In the genomic region with DNA sequence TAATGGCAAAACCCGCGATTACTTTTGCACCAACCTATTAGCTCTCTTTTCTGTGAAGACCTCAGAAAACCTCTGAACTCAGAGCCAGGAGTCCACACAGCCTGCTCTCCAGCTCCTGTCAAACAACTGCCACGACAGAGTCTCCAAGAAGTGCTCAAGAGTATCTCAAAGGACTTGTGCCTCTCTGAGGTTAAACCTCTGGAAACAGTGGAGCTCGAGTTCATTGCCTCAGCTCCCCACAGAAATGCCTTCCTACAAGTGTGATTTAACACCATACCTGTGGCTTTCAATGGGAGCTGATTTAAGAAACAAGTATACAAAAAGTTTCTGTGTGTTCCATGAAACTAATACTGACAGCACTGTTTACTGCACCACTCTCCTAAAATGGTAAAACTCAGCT, we compare ENCODE assay signal across 15 cellular contexts. TPM values are rescaled to one million over a fixed set of nuclear protein-coding genes. Genes with fewer than 3 reads are reported as not detected.
A peak's percentile ranks its signal among the peaks of the same experiment; 100 is the strongest.
DNase-seq lines count a peak whose midpoint lies in the region; ATAC-seq and TF ChIP-seq lines count a peak whose summit lies in the region.
"Had no signal": no experiment of that assay in that cellular context is flagged by ENCODE, and none has a peak within 500 bp of the region (broad histone marks: within the 10 kb centered on the region; RNA-seq: fewer than 3 reads in every experiment).

No MANE protein-coding gene starts in this region.

- H3F3A ChIP-seq in SK-N-SH (replicated peaks; ENCODE audit: insufficient read depth): peaks cover 38% of the 10 kb centered on the region

- H3K4me3 ChIP-seq in SK-N-SH (ENCODE audit: low read depth in 2 of 2, low read length in 1 of 2): no peak overlapping the region
- no peak overlapping the region for H3K4me3 ChIP-seq in astrocyte of the spinal cord (ENCODE audit: low read depth, low read length)
- H3K4me3 ChIP-seq in left lung: no peak overlapping the region
- no peak overlapping the region for H3K4me3 ChIP-seq in stomach
- H3K4me3 ChIP-seq: mucosa of descending colon had no signal

- H3K27ac ChIP-seq in SK-N-SH (ENCODE audit: low read depth in 2 of 2, low read length in 1 of 2) (peak overlapping the region; percentile 60 to 80), left lung (peak overlapping the region; percentile 45 to 73), stomach (peak overlapping the region in 4 of 5 donors; percentile 2 to 91 (median 78))
- H3K27ac ChIP-seq: 22Rv1 had no signal

- H3K9me2 ChIP-seq in SK-N-SH: no peaks in the 10 kb centered on the region

- H2AFZ ChIP-seq in SK-N-SH (ENCODE audit: low read depth): no peak overlapping the region

- peak overlapping the region; percentile 60 for H3K4me2 ChIP-seq in SK-N-SH

- intact Hi-C loops in left lung (cut with DNase I): no loop called here
- intact Hi-C loops in stomach (cut with DNase I; ENCODE audit: low total_unique reads): no loop called here

- H3K36me3 ChIP-seq in SK-N-SH (replicated peaks in 1 of 2; ENCODE audit: control insufficient read depth in 1 of 2, insufficient read depth in 2 of 2, low read length in 1 of 2) (peaks cover 11 to 41% of the 10 kb centered on the region in 2 experiments), left lung (peaks cover 0 to 5% of the 10 kb centered on the region in 2 donors), stomach (peaks cover 0 to 7% (median 2%) of the 10 kb centered on the region in 4 donors)

- TF ChIP-seq CTCF in SK-N-SH (IDR thresholded peaks at IDR 0.05) (no peak), astrocyte of the spinal cord (IDR thresholded peaks at IDR 0.05; ENCODE audit: low read depth, low read length) (no peak), left lung (IDR thresholded peaks at IDR 0.05) (no peak), stomach (IDR thresholded peaks at IDR 0.05) (no peak)

- ATAC-seq in SK-N-SH treated with all-trans-retinoic acid at 6 μM for 48 hours (no peak; the same call in 1 of the 3 replicates), left lung (peak; percentile 71), HG03378 (IDR thresholded peaks at IDR 0.05; ENCODE audit: unreplicated experiment) (no peak)
- ATAC-seq: mucosa of descending colon, PC-3 had no signal

- POLR2A ChIA-PET in SK-N-SH (lab: Yijun Ruan, JAX): interaction anchor here (0.7 kb wide), 1 partner anchor 8 kb away, joined by 3 read pairs; no protein-coding TSS in a partner anchor

- TF ChIP-seq RAD21 in SK-N-SH (IDR thresholded peaks at IDR 0.05; ENCODE audit: low read length): no peak

- H4K20me1 ChIP-seq in SK-N-SH (ENCODE audit: insufficient read depth): peaks cover 100% of the 10 kb centered on the region

- CTCF ChIA-PET in SK-N-SH (lab: Yijun Ruan, JAX): interaction anchor here (0.8 to 2.5 kb wide), 4 partner anchors 10 to 131 kb away, joined by 3 to 6 read pairs (median 4); no protein-coding TSS in a partner anchor

- H3K27me3 ChIP-seq in SK-N-SH (ENCODE audit: insufficient read depth) (no peaks in the 10 kb centered on the region), left lung (no peaks in the 10 kb centered on the region), stomach (no peaks in the 10 kb centered on the region)

- TF ChIP-seq EP300 in SK-N-SH (IDR thresholded peaks at IDR 0.05; ENCODE audit: borderline replicate concordance in 1 of 2, low read depth in 1 of 2, low read length in 1 of 2) (no peak), stomach (IDR thresholded peaks at IDR 0.05) (no peak)

- H3K9ac ChIP-seq in SK-N-SH: no peak overlapping the region; the same call in 1 of the 2 replicates

- WGBS in SK-N-SH (ENCODE audit: low lambda C conversion rate): 89% methylated on average over 4 of the region's 4 CpGs
- WGBS in stomach, 5 donors: 12 to 38% (median 26%) methylated on average over 4 of the region's 4 CpGs

- TF ChIP-seq POLR2A in stomach (IDR thresholded peaks at IDR 0.05): no peak

- H3K9me3 ChIP-seq in SK-N-SH (no peaks in the 10 kb centered on the region), left lung (no peaks in the 10 kb centered on the region), stomach (no peaks in the 10 kb centered on the region)
- H3K9me3 ChIP-seq: mucosa of descending colon had no signal

- H3K79me2 ChIP-seq in SK-N-SH (ENCODE audit: insufficient read depth): peaks cover 100% of the 10 kb centered on the region

- no peak for DNase-seq in SK-N-SH
- peak; percentile 46 for DNase-seq in astrocyte of the spinal cord (ENCODE audit: low read depth, low spot score)
- DNase-seq in left lung: no peak
- no peak for DNase-seq in stomach
- DNase-seq in NCI-H1930 (lab: John Stamatoyannopoulos, UW): no peak
- DNase-seq in epidermal melanocyte (ENCODE audit: insufficient read length, low spot score): no peak
- DNase-seq: DMS53; Kasumi-1; mucosa of descending colon; PC-3; stimulated activated CD4-positive, alpha-beta T cell treated with anti-CD3 and anti-CD28 coated beads, Interleukin-12 subunit alpha, Interleukin-12 subunit beta, amount 100 ng/mL, for 4 hours; T1000 had no signal

- H3K4me1 ChIP-seq in SK-N-SH (ENCODE audit: control insufficient read depth in 1 of 2, insufficient read depth in 2 of 2, low read depth in 1 of 2, low read length in 1 of 2) (peaks cover 63 to 71% of the 10 kb centered on the region in 2 experiments), left lung (peaks cover 34 to 70% of the 10 kb centered on the region in 2 donors), stomach (peaks cover 66 to 100% (median 87%) of the 10 kb centered on the region in 4 donors)

- in situ Hi-C loops in astrocyte of the spinal cord (cut with HindIII; ENCODE audit: low sequenced_read_pairs): no loop called here

TF ChIP-seq in SK-N-SH, 30 proteins besides CTCF, POLR2A, EP300 and RAD21 (continues in another document):
- TF ChIP-seq GABPA (IDR thresholded peaks at IDR 0.05; ENCODE audit: low read depth): no peak
- TF ChIP-seq, protein P1, sequence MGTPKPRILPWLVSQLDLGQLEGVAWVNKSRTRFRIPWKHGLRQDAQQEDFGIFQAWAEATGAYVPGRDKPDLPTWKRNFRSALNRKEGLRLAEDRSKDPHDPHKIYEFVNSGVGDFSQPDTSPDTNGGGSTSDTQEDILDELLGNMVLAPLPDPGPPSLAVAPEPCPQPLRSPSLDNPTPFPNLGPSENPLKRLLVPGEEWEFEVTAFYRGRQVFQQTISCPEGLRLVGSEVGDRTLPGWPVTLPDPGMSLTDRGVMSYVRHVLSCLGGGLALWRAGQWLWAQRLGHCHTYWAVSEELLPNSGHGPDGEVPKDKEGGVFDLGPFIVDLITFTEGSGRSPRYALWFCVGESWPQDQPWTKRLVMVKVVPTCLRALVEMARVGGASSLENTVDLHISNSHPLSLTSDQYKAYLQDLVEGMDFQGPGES (IDR thresholded peaks at IDR 0.05; ENCODE audit: low read depth, low read length): no peak
- TF ChIP-seq EZH2phosphoT487 (IDR thresholded peaks at IDR 0.05; ENCODE audit: borderline replicate concordance, low read depth): no peak
- TF ChIP-seq CHD2 (IDR thresholded peaks at IDR 0.05; ENCODE audit: low read length, partially characterized antibody): no peak
- TF ChIP-seq NFIC (IDR thresholded peaks at IDR 0.05; ENCODE audit: borderline replicate concordance): no peak
- no peak for TF ChIP-seq GATA2 (CRISPR knock-in tag; IDR thresholded peaks at IDR 0.05)
- TF ChIP-seq MXI1 (IDR thresholded peaks at IDR 0.05; ENCODE audit: low read depth, low read length): no peak
- TF ChIP-seq TCF12 (IDR thresholded peaks at IDR 0.05): no peak
- TF ChIP-seq JUND (IDR thresholded peaks at IDR 0.05): no peak

TF ChIP-seq in SK-N-SH treated with all-trans-retinoic acid at 6 μM for 48 hours, 23 proteins besides CTCF, POLR2A, EP300 and RAD21 (continues in another document):
- TF ChIP-seq BACH2 (CRISPR knock-in tag; IDR thresholded peaks at IDR 0.05; ENCODE audit: borderline replicate concordance): no peak
- TF ChIP-seq CSDC2 (CRISPR knock-in tag; IDR thresholded peaks at IDR 0.05): no peak
- TF ChIP-seq ZFP3 (CRISPR knock-in tag; IDR thresholded peaks at IDR 0.05): no peak
- no peak for TF ChIP-seq SNAI2 (CRISPR knock-in tag; IDR thresholded peaks at IDR 0.05)
- TF ChIP-seq ZC3H10 (CRISPR knock-in tag; IDR thresholded peaks at IDR 0.05): no peak
- no peak for TF ChIP-seq ESRRG (CRISPR knock-in tag; IDR thresholded peaks at IDR 0.05)
- no peak for TF ChIP-seq OSR1 (CRISPR knock-in tag; IDR thresholded peaks at IDR 0.05)
- no peak for TF ChIP-seq TCF4 (CRISPR knock-in tag; IDR thresholded peaks at IDR 0.05; ENCODE audit: borderline replicate concordance)
- TF ChIP-seq, protein P2, sequence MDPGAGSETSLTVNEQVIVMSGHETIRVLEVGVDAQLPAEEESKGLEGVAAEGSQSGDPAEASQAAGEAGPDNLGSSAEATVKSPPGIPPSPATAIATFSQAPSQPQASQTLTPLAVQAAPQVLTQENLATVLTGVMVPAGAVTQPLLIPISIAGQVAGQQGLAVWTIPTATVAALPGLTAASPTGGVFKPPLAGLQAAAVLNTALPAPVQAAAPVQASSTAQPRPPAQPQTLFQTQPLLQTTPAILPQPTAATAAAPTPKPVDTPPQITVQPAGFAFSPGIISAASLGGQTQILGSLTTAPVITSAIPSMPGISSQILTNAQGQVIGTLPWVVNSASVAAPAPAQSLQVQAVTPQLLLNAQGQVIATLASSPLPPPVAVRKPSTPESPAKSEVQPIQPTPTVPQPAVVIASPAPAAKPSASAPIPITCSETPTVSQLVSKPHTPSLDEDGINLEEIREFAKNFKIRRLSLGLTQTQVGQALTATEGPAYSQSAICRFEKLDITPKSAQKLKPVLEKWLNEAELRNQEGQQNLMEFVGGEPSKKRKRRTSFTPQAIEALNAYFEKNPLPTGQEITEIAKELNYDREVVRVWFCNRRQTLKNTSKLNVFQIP (CRISPR knock-in tag; IDR thresholded peaks at IDR 0.05; ENCODE audit: borderline replicate concordance, low read depth): no peak
- TF ChIP-seq RARB (CRISPR knock-in tag; IDR thresholded peaks at IDR 0.05): no peak
- TF ChIP-seq, protein P3, sequence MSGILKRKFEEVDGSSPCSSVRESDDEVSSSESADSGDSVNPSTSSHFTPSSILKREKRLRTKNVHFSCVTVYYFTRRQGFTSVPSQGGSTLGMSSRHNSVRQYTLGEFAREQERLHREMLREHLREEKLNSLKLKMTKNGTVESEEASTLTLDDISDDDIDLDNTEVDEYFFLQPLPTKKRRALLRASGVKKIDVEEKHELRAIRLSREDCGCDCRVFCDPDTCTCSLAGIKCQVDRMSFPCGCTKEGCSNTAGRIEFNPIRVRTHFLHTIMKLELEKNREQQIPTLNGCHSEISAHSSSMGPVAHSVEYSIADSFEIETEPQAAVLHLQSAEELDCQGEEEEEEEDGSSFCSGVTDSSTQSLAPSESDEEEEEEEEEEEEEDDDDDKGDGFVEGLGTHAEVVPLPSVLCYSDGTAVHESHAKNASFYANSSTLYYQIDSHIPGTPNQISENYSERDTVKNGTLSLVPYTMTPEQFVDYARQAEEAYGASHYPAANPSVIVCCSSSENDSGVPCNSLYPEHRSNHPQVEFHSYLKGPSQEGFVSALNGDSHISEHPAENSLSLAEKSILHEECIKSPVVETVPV (CRISPR knock-in tag; IDR thresholded peaks at IDR 0.05): no peak
- no peak for TF ChIP-seq ZFP30 (CRISPR knock-in tag; IDR thresholded peaks at IDR 0.05)

RNA-seq across cellular contexts. Expression of a gene that starts 20.1 kb away (rescaled TPM):
- 266 and 319 TPM in 2 replicates for polyA plus RNA-seq in SK-N-SH (2012; rRNA removed)
- polyA plus RNA-seq in SK-N-SH (2012; cell fraction: cytosol; rRNA removed): 144 and 218 TPM in 2 replicates
- polyA plus RNA-seq in SK-N-SH (2012; cell fraction: nucleus; rRNA removed): 589 and 740 TPM in 2 replicates
- 100 to 1,000 TPM; 164 to 225 TPM for total RNA-seq in left lung
- 100 to 1,000 TPM; 191 to 504 (median 237) TPM for total RNA-seq in stomach
- 10 to 100 TPM; 25.7 to 87.7 (median 43.6) TPM for polyA plus RNA-seq in stomach
